Comparison of ENCODE assay signal across 2 cellular contexts in the genomic region with DNA sequence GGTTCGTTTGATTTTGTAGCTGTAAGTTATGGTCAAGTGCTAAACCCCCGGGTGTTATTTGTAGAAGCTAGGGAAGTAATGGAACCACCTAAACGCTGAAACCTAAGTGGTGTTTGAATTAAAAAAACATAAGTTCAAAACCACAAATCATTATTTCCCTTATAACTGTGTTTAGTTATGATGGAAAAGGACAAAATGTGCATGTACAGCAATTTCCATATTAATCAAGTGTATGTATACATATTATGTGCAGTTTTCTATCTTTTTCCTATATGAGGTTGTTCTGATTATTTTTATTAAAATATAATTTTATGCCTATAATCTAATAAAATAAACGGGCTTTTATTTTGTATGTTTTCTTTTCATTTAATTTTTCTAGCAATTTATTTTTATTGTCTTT.
TF ChIP-seq lines count a peak whose summit lies in the region.

No MANE protein-coding gene starts in this region.

TF ChIP-seq in A549, 52 proteins besides CTCF, POLR2A, EP300 and RAD21:
- no peak for TF ChIP-seq RNF2 (IDR thresholded peaks at IDR 0.05; ENCODE audit: borderline replicate concordance, low read depth)
- TF ChIP-seq KDM5A (IDR thresholded peaks at IDR 0.05), result no peak
- TF ChIP-seq RCOR1 (IDR thresholded peaks at IDR 0.05; ENCODE audit: low read depth, low read length), result no peak
- TF ChIP-seq ZNF302 (CRISPR knock-in tag; IDR thresholded peaks at IDR 0.05), result no peak
- TF ChIP-seq RFX5 (IDR thresholded peaks at IDR 0.05), result no peak
- TF ChIP-seq, protein P1, sequence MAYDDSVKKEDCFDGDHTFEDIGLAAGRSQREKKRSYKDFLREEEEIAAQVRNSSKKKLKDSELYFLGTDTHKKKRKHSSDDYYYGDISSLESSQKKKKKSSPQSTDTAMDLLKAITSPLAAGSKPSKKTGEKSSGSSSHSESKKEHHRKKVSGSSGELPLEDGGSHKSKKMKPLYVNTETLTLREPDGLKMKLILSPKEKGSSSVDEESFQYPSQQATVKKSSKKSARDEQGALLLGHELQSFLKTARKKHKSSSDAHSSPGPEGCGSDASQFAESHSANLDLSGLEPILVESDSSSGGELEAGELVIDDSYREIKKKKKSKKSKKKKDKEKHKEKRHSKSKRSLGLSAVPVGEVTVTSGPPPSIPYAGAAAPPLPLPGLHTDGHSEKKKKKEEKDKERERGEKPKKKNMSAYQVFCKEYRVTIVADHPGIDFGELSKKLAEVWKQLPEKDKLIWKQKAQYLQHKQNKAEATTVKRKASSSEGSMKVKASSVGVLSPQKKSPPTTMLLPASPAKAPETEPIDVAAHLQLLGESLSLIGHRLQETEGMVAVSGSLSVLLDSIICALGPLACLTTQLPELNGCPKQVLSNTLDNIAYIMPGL (CRISPR knock-in tag; IDR thresholded peaks at IDR 0.05; ENCODE audit: borderline replicate concordance), result no peak
- no peak for TF ChIP-seq ZSCAN20 (CRISPR knock-in tag; IDR thresholded peaks at IDR 0.05)
- TF ChIP-seq, protein P2, sequence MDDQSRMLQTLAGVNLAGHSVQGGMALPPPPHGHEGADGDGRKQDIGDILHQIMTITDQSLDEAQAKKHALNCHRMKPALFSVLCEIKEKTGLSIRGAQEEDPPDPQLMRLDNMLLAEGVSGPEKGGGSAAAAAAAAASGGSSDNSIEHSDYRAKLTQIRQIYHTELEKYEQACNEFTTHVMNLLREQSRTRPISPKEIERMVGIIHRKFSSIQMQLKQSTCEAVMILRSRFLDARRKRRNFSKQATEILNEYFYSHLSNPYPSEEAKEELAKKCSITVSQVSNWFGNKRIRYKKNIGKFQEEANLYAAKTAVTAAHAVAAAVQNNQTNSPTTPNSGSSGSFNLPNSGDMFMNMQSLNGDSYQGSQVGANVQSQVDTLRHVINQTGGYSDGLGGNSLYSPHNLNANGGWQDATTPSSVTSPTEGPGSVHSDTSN (IDR thresholded peaks at IDR 0.05), result no peak
- no peak for TF ChIP-seq JUNB (IDR thresholded peaks at IDR 0.05)
- no peak for TF ChIP-seq BHLHE40 (IDR thresholded peaks at IDR 0.05; ENCODE audit: low read depth, low read length)

TF ChIP-seq in K562, 482 proteins besides CTCF, POLR2A, EP300 and RAD21:
- no peak for TF ChIP-seq TSC22D4 (tag; IDR thresholded peaks at IDR 0.05)
- peak; percentile 79 for TF ChIP-seq ZNF316 (IDR thresholded peaks at IDR 0.05)
- no peak for TF ChIP-seq TCFL5 (CRISPR knock-in tag; conservative IDR thresholded peaks at IDR 0.05)
- no peak for TF ChIP-seq ZNF785 (CRISPR knock-in tag; IDR thresholded peaks at IDR 0.05)
- no peak for TF ChIP-seq ATF7 (IDR thresholded peaks at IDR 0.05)
- TF ChIP-seq DACH1 (IDR thresholded peaks at IDR 0.05; ENCODE audit: partially characterized antibody), result no peak
- peak; percentile 51; the same call in 1 of the 2 replicates for TF ChIP-seq C11orf30 (IDR thresholded peaks at IDR 0.05; ENCODE audit: low read depth)
- TF ChIP-seq TRIM24 (IDR thresholded peaks at IDR 0.05), result no peak
- no peak for TF ChIP-seq NR2C1 (IDR thresholded peaks at IDR 0.05)
- no peak for TF ChIP-seq NR2C1 (tag; IDR thresholded peaks at IDR 0.05)
- no peak for TF ChIP-seq GTF2A2 (tag; IDR thresholded peaks at IDR 0.05)
- no peak for TF ChIP-seq ZNF75A (CRISPR knock-in tag; IDR thresholded peaks at IDR 0.05)
